28 cellular contexts compared by ENCODE assay signal in the genomic region with DNA sequence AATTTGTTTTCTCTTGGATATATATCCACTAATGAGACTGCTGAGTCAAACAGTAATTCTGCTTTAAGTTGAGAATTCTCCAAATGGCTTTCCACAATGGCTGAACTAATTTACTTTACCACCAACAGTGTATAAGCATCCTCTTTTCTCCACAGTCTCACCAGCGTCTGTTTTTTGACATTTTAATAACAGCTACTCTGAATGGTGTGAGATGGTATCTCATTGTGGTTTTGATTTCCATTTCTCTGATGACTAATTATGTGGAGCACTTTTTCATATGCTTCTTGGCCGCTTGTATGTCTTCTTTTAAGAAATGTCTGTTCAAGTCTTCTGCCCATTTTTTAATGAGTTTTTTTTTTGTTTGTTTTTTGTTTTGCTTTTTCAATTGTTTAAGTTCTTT.
A peak's percentile ranks its signal among the peaks of the same experiment; 100 is the strongest.
DNase-seq lines count a peak whose midpoint lies in the region; ATAC-seq and TF ChIP-seq lines count a peak whose summit lies in the region.
"Had no signal": no experiment of that assay in that cellular context is flagged by ENCODE, and none has a peak within 500 bp of the region (broad histone marks: within the 10 kb centered on the region; RNA-seq: fewer than 3 reads in every experiment).

No MANE protein-coding gene starts in this region.

- H3K27me3 Mint-ChIP-seq in activated CD4-positive, alpha-beta T cell treated with anti-CD3 and anti-CD28 coated beads for 36 hours: no peaks in the 10 kb centered on the region
- H3K27me3 Mint-ChIP-seq in natural killer cell (ENCODE audit: low read depth in 2 of 2): no peaks in the 10 kb centered on the region
- H3K27me3 Mint-ChIP-seq: CD4-positive, alpha-beta T cell; IgD-negative memory B cell had no signal

- peaks cover 4% of the 10 kb centered on the region for H3K4me1 Mint-ChIP-seq in activated CD4-positive, alpha-beta T cell treated with anti-CD3 and anti-CD28 coated beads for 36 hours
- peaks cover 43 to 44% of the 10 kb centered on the region in 2 donors for H3K4me1 Mint-ChIP-seq in natural killer cell

- H3K27ac ChIP-seq in psoas muscle: no peak overlapping the region
- H3K27ac ChIP-seq: 22Rv1, cardiac muscle cell, esophagus muscularis mucosa, prostate gland, sigmoid colon, thoracic aorta, uterus had no signal

- in situ Hi-C loops in astrocyte of the cerebellum (cut with HindIII; ENCODE audit: low sequenced_read_pairs): no loop called here

- no peak overlapping the region for H3K27ac Mint-ChIP-seq in activated CD4-positive, alpha-beta T cell treated with anti-CD3 and anti-CD28 coated beads for 36 hours
- H3K27ac Mint-ChIP-seq in natural killer cell: peak overlapping the region; percentile 67 to 82
- H3K27ac Mint-ChIP-seq: CD4-positive, alpha-beta T cell; IgD-negative memory B cell had no signal

- H3K9me3 ChIP-seq in psoas muscle: no peaks in the 10 kb centered on the region
- H3K9me3 ChIP-seq: esophagus muscularis mucosa, MG63, prostate gland, sigmoid colon, thoracic aorta, uterus had no signal

- no peaks in the 10 kb centered on the region for H3K9me3 Mint-ChIP-seq in activated CD4-positive, alpha-beta T cell treated with anti-CD3 and anti-CD28 coated beads for 36 hours (ENCODE audit: low read depth)
- H3K9me3 Mint-ChIP-seq in natural killer cell: no peaks in the 10 kb centered on the region
- H3K9me3 Mint-ChIP-seq: activated T-cell treated with anti-CD3 and anti-CD28 coated beads, Interleukin-2, amount 50 U/mL, for 4 hours had no signal

- H3K36me3 ChIP-seq in psoas muscle (ENCODE audit: insufficient read depth in 1 of 2, low read depth in 1 of 2): no peaks in the 10 kb centered on the region
- H3K36me3 ChIP-seq: cardiac muscle cell, esophagus muscularis mucosa, MG63, prostate gland, sigmoid colon, thoracic aorta, uterus had no signal

- no peaks in the 10 kb centered on the region for H3K36me3 Mint-ChIP-seq in activated CD4-positive, alpha-beta T cell treated with anti-CD3 and anti-CD28 coated beads for 36 hours (ENCODE audit: low read depth)
- H3K36me3 Mint-ChIP-seq in natural killer cell: no peaks in the 10 kb centered on the region

- DNase-seq in activated CD4-positive, alpha-beta T cell treated with anti-CD3 and anti-CD28 coated beads for 36 hours: no peak
- no peak for DNase-seq in activated CD4-positive, alpha-beta T cell treated with anti-CD3 and anti-CD28 coated beads for 4 hours
- peak; percentile 73 for DNase-seq in M059J (ENCODE audit: low read depth)
- peak; percentile 23 for DNase-seq in astrocyte of the cerebellum (ENCODE audit: low read depth)
- DNase-seq in natural killer cell: no peak
- no peak for DNase-seq in GM03348 (ENCODE audit: low spot score)
- DNase-seq in psoas muscle: no peak
- DNase-seq: activated T-cell treated with anti-CD3 and anti-CD28 coated beads, Interleukin-2, amount 50 U/mL, for 4 hours; AML-193; CD4-positive, alpha-beta T cell; cortex of kidney; hippocampal formation; left colon; mesendoderm; MG63; NCI-H2081 treated with DMSO at 0.1 percent for 48 hours; NCI-H446; sigmoid colon; stimulated activated naive CD4-positive, alpha-beta T cell treated with Interleukin-2 at 50 U/mL for 16 hours; uterus had no signal

- WGBS in psoas muscle, 3 donors: 85 to 93% (median 86%) methylated on average over 2 of the region's 2 CpGs

- TF ChIP-seq CTCF in astrocyte of the cerebellum (IDR thresholded peaks at IDR 0.05; ENCODE audit: low read depth, low read length, missing control alignments) (no peak), natural killer cell (IDR thresholded peaks at IDR 0.05) (no peak), psoas muscle (IDR thresholded peaks at IDR 0.05) (no peak)

- intact Hi-C loops in activated CD4-positive, alpha-beta T cell treated with anti-CD3 and anti-CD28 coated beads for 36 hours (cut with DNase I, micrococcal nuclease): no loop called here
- intact Hi-C loops in natural killer cell (cut with micrococcal nuclease) (loop anchor here (1.0 kb wide), 1 partner anchor 14 kb away; no protein-coding TSS in a partner anchor), psoas muscle (cut with DNase I) (no loop called here)

- no peaks in the 10 kb centered on the region for H3K4me1 ChIP-seq in psoas muscle
- H3K4me1 ChIP-seq: esophagus muscularis mucosa, prostate gland, sigmoid colon, uterus had no signal

- POLR2A ChIA-PET in activated CD4-positive, alpha-beta T cell treated with anti-CD3 and anti-CD28 coated beads for 36 hours (lab: Charles Lee): no interaction called here

- H3K27me3 ChIP-seq in psoas muscle (ENCODE audit: insufficient read depth in 3 of 3, low read length in 2 of 3): no peaks in the 10 kb centered on the region
- H3K27me3 ChIP-seq: cardiac muscle cell, esophagus muscularis mucosa, MG63, sigmoid colon, uterus had no signal

- H3K4me3 ChIP-seq in astrocyte of the cerebellum (ENCODE audit: low read depth, low read length) (no peak overlapping the region), psoas muscle (no peak overlapping the region)
- H3K4me3 ChIP-seq: cardiac muscle cell, esophagus muscularis mucosa, MG63, prostate gland, sigmoid colon, thoracic aorta, uterus had no signal

- H3K4me3 Mint-ChIP-seq in activated CD4-positive, alpha-beta T cell treated with anti-CD3 and anti-CD28 coated beads for 36 hours: no peak overlapping the region
- peak overlapping the region; percentile 69 for H3K4me3 Mint-ChIP-seq in natural killer cell
- H3K4me3 Mint-ChIP-seq: activated T-cell treated with anti-CD3 and anti-CD28 coated beads, Interleukin-2, amount 50 U/mL, for 4 hours; CD4-positive, alpha-beta T cell had no signal

- CTCF ChIA-PET in activated CD4-positive, alpha-beta T cell treated with anti-CD3 and anti-CD28 coated beads for 36 hours (lab: Charles Lee): no interaction called here

- ATAC-seq in activated CD4-positive, alpha-beta T cell treated with anti-CD3 and anti-CD28 coated beads for 36 hours: peak; percentile 49
- ATAC-seq in natural killer cell: peak; percentile 69 to 90 (median 87)
- no peak for ATAC-seq in psoas muscle
- no peak for ATAC-seq in GM21515 (IDR thresholded peaks at IDR 0.05; ENCODE audit: unreplicated experiment)
- ATAC-seq: activated T-cell treated with anti-CD3 and anti-CD28 coated beads, Interleukin-2, amount 50 U/mL, for 4 hours; left colon; SK-N-SH treated with all-trans-retinoic acid at 6 μM for 48 hours had no signal

Comparison
In these comparisons a context has a peak if more than half of its experiments do, and no peak if none do; other contexts are left out.
1. ATAC-seq: peak in activated CD4-positive, alpha-beta T cell treated with anti-CD3 and anti-CD28 coated beads for 36 hours (single experiment) and natural killer cell (3 of 3); none in psoas muscle (0 of 4) and GM21515 (single experiment).
2. DNase-seq: peak in M059J (single experiment) and astrocyte of the cerebellum (single experiment); none in activated CD4-positive, alpha-beta T cell treated with anti-CD3 and anti-CD28 coated beads for 36 hours (single experiment), activated CD4-positive, alpha-beta T cell treated with anti-CD3 and anti-CD28 coated beads for 4 hours (0 of 2), natural killer cell (single experiment), GM03348 (single experiment) and psoas muscle (0 of 2).